ENCODE assay signal across 10 cellular contexts in the genomic region with DNA sequence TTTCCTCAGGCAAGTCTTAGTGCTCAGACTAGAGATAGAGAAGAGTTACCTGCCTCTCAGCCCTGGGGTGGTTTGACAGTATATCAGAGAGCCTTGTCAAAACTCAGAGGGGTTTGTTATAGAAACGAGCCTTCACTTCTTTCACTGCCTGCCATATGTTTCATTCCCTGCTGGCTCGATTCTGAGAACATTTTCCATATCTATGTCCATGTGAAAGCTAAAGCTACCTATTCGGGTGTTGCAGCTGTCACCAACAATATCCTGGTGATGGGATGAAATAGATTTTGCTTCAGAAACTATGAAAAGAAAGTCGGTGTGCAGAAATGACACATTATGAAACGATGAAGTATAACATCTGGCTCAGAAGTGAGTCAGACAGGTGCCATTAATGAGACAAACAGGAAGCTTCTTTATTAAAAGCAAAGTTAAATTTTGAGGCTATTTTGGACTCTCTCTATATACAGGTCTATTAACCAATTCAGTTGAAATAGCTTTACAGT. TPM values are rescaled to one million over a fixed set of nuclear protein-coding genes. Genes with fewer than 3 reads are reported as not detected.
DNase-seq lines count a peak whose midpoint lies in the region; ATAC-seq lines count a peak whose summit lies in the region.
"Had no signal": no experiment of that assay in that cellular context is flagged by ENCODE, and none has a peak within 500 bp of the region (broad histone marks: within the 10 kb centered on the region; RNA-seq: fewer than 3 reads in every experiment).

No MANE protein-coding gene starts in this region.

- peak; percentile 18 for DNase-seq in dermis blood vessel endothelial cell
- no peak for DNase-seq in NCI-H1105 (lab: John Stamatoyannopoulos, UW)
- no peak for DNase-seq in GM03348 (ENCODE audit: low spot score)
- DNase-seq in cardiac septum (ENCODE audit: low spot score): no peak
- no peak for DNase-seq in SHP77 treated with DMSO at 0.1 percent for 48 hours (lab: John Stamatoyannopoulos, UW)
- DNase-seq: midbrain, NCI-H69 had no signal

- intact Hi-C loops in cardiac septum (cut with DNase I): no loop called here

- ATAC-seq in GM18861 (IDR thresholded peaks at IDR 0.05; ENCODE audit: unreplicated experiment) (peak; percentile 89), GM21447 (IDR thresholded peaks at IDR 0.05; ENCODE audit: unreplicated experiment) (peak; percentile 96), HG03280 (IDR thresholded peaks at IDR 0.05; ENCODE audit: unreplicated experiment) (peak; percentile 92)

RNA-seq across cellular contexts. Expression of a gene that starts 56.1 kb away (rescaled TPM):
- 79.4 and 114 TPM in 2 replicates for total RNA-seq in dermis blood vessel endothelial cell
- total RNA-seq in cardiac septum: 30.1 TPM
